ENCODE assay signal across 15 cellular contexts in the genomic region with DNA sequence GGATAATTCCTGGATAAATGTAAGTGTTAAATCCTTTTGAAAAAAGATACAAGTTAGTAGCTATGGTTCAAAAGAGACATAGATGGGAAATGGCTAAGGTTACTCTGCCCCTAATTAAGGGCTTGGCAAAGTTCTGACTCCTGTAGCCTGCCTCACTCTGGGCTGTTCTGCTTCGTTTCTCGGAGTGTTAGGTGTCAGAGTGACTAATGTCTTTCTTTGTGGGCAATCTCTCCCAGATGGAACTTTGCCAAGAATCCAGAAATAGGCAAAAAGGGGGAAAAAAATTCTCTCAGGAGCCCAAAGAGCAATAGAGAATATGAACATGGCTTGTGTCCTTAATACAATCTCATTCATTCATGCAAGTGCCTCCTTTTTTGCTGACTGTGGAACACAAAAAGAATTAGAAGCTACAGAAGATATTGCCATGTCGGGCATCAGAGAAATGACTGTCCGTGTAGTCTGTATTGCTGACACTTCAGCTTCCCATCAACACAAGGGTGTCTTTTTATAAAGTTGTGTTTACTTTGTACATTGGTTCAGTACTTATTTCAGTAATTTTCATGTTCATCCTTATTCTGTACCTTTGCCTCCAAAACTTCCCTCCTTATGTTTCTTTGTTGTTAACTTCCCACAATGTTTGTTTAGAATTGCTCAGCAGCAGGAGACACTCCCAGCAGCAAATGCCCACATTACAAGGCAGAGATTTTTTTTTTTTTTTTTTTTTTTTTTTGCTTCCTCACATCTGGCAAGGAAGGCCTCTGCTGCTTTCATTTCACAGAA.
DNase-seq lines count a peak whose midpoint lies in the region; ATAC-seq, FAIRE-seq and TF ChIP-seq lines count a peak whose summit lies in the region.
"Had no signal": no experiment of that assay in that cellular context is flagged by ENCODE, and none has a peak within 500 bp of the region (broad histone marks: within the 10 kb centered on the region; RNA-seq: fewer than 3 reads in every experiment).

No MANE protein-coding gene starts in this region.

- TF ChIP-seq RAD21 in A549 (conservative IDR thresholded peaks at IDR 0.05 in 1 of 2, IDR thresholded peaks at IDR 0.05 in 1 of 2): no peak

- TF ChIP-seq EP300 in A549 (IDR thresholded peaks at IDR 0.05): no peak

- peak overlapping the region; percentile 83 for H3K4me2 ChIP-seq in A549
- H3K4me2 ChIP-seq: BLaER1 had no signal

- H3K27ac ChIP-seq in A549: peak overlapping the region; percentile 47 to 50; a peak in 4 of 6 replicates
- H3K27ac ChIP-seq: ascending aorta, BLaER1, heart left ventricle, lower lobe of right lung had no signal

- TF ChIP-seq POLR2A in A549 (IDR thresholded peaks at IDR 0.05; ENCODE audit: low read length): no peak

- no peaks in the 10 kb centered on the region for H3K9me3 Mint-ChIP-seq in activated T-cell treated with anti-CD3 and anti-CD28 coated beads, Interleukin-2, amount 50 U/mL, for 24 hours

- no peaks in the 10 kb centered on the region for H3K36me3 Mint-ChIP-seq in activated T-cell treated with anti-CD3 and anti-CD28 coated beads, Interleukin-2, amount 50 U/mL, for 24 hours (ENCODE audit: low read depth)
- H3K36me3 Mint-ChIP-seq: stimulated activated naive B cell treated with anti-CD40 and anti-IgM and Interleukin-4, amounts not matched to agents 10 μg/mL and 1 μg/mL and 100 μg/mL, for 72 hours had no signal

- FAIRE-seq in A549 (lab: Jason Lieb, UNC): no peak

- ATAC-seq in A549: peak; percentile 89 to 90
- ATAC-seq: activated CD4-positive, alpha-beta T cell treated with anti-CD3 and anti-CD28 coated beads for 36 hours; heart left ventricle; lower lobe of right lung; stimulated activated naive B cell treated with anti-CD40 and anti-IgM and Interleukin-4, amounts not matched to agents 10 μg/mL and 1 μg/mL and 100 μg/mL, for 72 hours had no signal

- no peaks in the 10 kb centered on the region for H3K4me1 Mint-ChIP-seq in activated T-cell treated with anti-CD3 and anti-CD28 coated beads, Interleukin-2, amount 50 U/mL, for 24 hours (ENCODE audit: low read depth)
- H3K4me1 Mint-ChIP-seq: activated CD4-positive, alpha-beta T cell treated with anti-CD3 and anti-CD28 coated beads for 36 hours; stimulated activated naive B cell treated with anti-CD40 and anti-IgM and Interleukin-4, amounts not matched to agents 10 μg/mL and 1 μg/mL and 100 μg/mL, for 72 hours had no signal

- H3K4me3 ChIP-seq in A549: peak overlapping the region; percentile 9; the same call in 1 of the 3 replicates
- no peak overlapping the region for H3K4me3 ChIP-seq in epithelial cell of esophagus (ENCODE audit: low read length)
- H3K4me3 ChIP-seq: ascending aorta, BLaER1, heart left ventricle, lower lobe of right lung had no signal

- CTCF ChIA-PET in A549 (lab: Yijun Ruan, JAX): interaction anchor here (0.8 kb wide), 1 partner anchor 22 kb away, joined by 3 read pairs; no protein-coding TSS in a partner anchor

- H3K9me3 ChIP-seq in A549: no peaks in the 10 kb centered on the region
- H3K9me3 ChIP-seq: ascending aorta, lower lobe of right lung had no signal

- H3K4me1 ChIP-seq in A549: peaks cover 19% of the 10 kb centered on the region
- H3K4me1 ChIP-seq: ascending aorta, BLaER1, heart left ventricle, lower lobe of right lung had no signal

- POLR2A ChIA-PET in A549 (lab: Yijun Ruan, JAX): no interaction called here

- H3K4me3 Mint-ChIP-seq in activated T-cell treated with anti-CD3 and anti-CD28 coated beads, Interleukin-2, amount 50 U/mL, for 24 hours: no peak overlapping the region
- H3K4me3 Mint-ChIP-seq: activated CD4-positive, alpha-beta T cell treated with anti-CD3 and anti-CD28 coated beads for 36 hours; stimulated activated naive B cell treated with anti-CD40 and anti-IgM and Interleukin-4, amounts not matched to agents 10 μg/mL and 1 μg/mL and 100 μg/mL, for 72 hours had no signal

- TF ChIP-seq CTCF in A549 (IDR thresholded peaks at IDR 0.05): no peak
- no peak for TF ChIP-seq CTCF in epithelial cell of esophagus (IDR thresholded peaks at IDR 0.05; ENCODE audit: insufficient read depth, low read depth, low read length, missing control alignments)

- H3K27me3 Mint-ChIP-seq in activated T-cell treated with anti-CD3 and anti-CD28 coated beads, Interleukin-2, amount 50 U/mL, for 24 hours: peaks cover 10% of the 10 kb centered on the region

- no peak overlapping the region for H3K27ac Mint-ChIP-seq in activated T-cell treated with anti-CD3 and anti-CD28 coated beads, Interleukin-2, amount 50 U/mL, for 24 hours
- H3K27ac Mint-ChIP-seq: activated CD4-positive, alpha-beta T cell treated with anti-CD3 and anti-CD28 coated beads for 36 hours; stimulated activated naive B cell treated with anti-CD40 and anti-IgM and Interleukin-4, amounts not matched to agents 10 μg/mL and 1 μg/mL and 100 μg/mL, for 72 hours had no signal

- WGBS in A549 (ENCODE audit: missing lambda C conversion rate): 12% methylated on average over 4 of the region's 4 CpGs

- DNase-seq in A549 (ENCODE audit: low read depth in 1 of 2, low spot score in 1 of 2) (peak; percentile 51), H4 (ENCODE audit: low spot score) (peak; percentile 75), NCI-H446 (lab: John Stamatoyannopoulos, UW) (peak; percentile 11 to 54), epithelial cell of esophagus (ENCODE audit: low read depth) (peak; percentile 71), inferior parietal cortex (ENCODE audit: extremely low spot score) (no peak), hepatic stellate cell (ENCODE audit: low spot score) (no peak), NCI-H146 treated with DMSO at 0.1 percent for 48 hours (lab: John Stamatoyannopoulos, UW; ENCODE audit: unreplicated experiment) (no peak)
- no peak for DNase-seq in activated T-cell treated with anti-CD3 and anti-CD28 coated beads, Interleukin-2, amount 50 U/mL, for 24 hours
- DNase-seq: activated CD4-positive, alpha-beta T cell treated with anti-CD3 and anti-CD28 coated beads for 36 hours; activated T-cell treated with anti-CD3 and anti-CD28 coated beads, Interleukin-2, amount 50 U/mL, for 48 hours; heart left ventricle; lower lobe of right lung; stimulated activated naive B cell treated with anti-CD40 and anti-IgM and Interleukin-4, amounts not matched to agents 10 μg/mL and 1 μg/mL and 100 μg/mL, for 72 hours had no signal

TF ChIP-seq in A549, 52 proteins besides CTCF, POLR2A, EP300 and RAD21:
- TF ChIP-seq HOXA7 (CRISPR knock-in tag; IDR thresholded peaks at IDR 0.05): no peak
- TF ChIP-seq MAFK (IDR thresholded peaks at IDR 0.05; ENCODE audit: partially characterized antibody): peak; percentile 61
- TF ChIP-seq HOXB5 (CRISPR knock-in tag; IDR thresholded peaks at IDR 0.05): peak; percentile 84
- TF ChIP-seq, protein P1, sequence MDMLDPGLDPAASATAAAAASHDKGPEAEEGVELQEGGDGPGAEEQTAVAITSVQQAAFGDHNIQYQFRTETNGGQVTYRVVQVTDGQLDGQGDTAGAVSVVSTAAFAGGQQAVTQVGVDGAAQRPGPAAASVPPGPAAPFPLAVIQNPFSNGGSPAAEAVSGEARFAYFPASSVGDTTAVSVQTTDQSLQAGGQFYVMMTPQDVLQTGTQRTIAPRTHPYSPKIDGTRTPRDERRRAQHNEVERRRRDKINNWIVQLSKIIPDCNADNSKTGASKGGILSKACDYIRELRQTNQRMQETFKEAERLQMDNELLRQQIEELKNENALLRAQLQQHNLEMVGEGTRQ (IDR thresholded peaks at IDR 0.05): no peak

Comparison
In these comparisons a context has a peak if more than half of its experiments do, and no peak if none do; other contexts are left out.
1. DNase-seq: peak in A549 (2 of 2), H4 (single experiment), NCI-H446 (2 of 2) and epithelial cell of esophagus (single experiment); none in inferior parietal cortex (single experiment), hepatic stellate cell (single experiment), NCI-H146 treated with DMSO at 0.1 percent for 48 hours (single experiment) and activated T-cell treated with anti-CD3 and anti-CD28 coated beads, Interleukin-2, amount 50 U/mL, for 24 hours (single experiment).